Comparison of ENCODE assay signal across 8 cellular contexts in genomic region chr9:69155341-69156030, GRCh38. TPM values are rescaled to one million over a fixed set of nuclear protein-coding genes. Genes with fewer than 3 reads are reported as not detected.
DNase-seq lines count a peak whose midpoint lies in the region; ATAC-seq and TF ChIP-seq lines count a peak whose summit lies in the region.

No MANE protein-coding gene starts in this region.

- in situ Hi-C loops in GM13977 (cut with MboI; ENCODE audit: low pct_unique_long_range_greater_than_20kb, low sequenced_read_pairs, unreplicated experiment): no loop called here

- peaks cover 0 to 11% (median 0%) of the 10 kb centered on the region in 9 donors for H3K4me1 ChIP-seq in heart right ventricle

- no peaks in the 10 kb centered on the region for H3K27me3 ChIP-seq in heart right ventricle

- H3K27ac ChIP-seq in heart right ventricle: no peak overlapping the region

- ATAC-seq in GM21367 (IDR thresholded peaks at IDR 0.05; ENCODE audit: unreplicated experiment): peak; percentile 98
- ATAC-seq in HG03196 (IDR thresholded peaks at IDR 0.05; ENCODE audit: unreplicated experiment): peak; percentile 81
- no peak for ATAC-seq in Right ventricle myocardium inferior
- ATAC-seq in heart right ventricle: no peak

- DNase-seq in GM13977 (ENCODE audit: low spot score): peak; percentile 66
- DNase-seq in fibroblast of villous mesenchyme (ENCODE audit: low read depth): peak; percentile 22
- no peak for DNase-seq in OCI-M1 (lab: John Stamatoyannopoulos, UW)
- DNase-seq in Right ventricle myocardium inferior (ENCODE audit: missing footprints): no peak
- no peak for DNase-seq in heart right ventricle
- no peak for DNase-seq in posterior vena cava (ENCODE audit: low spot score)

- H3K9me3 ChIP-seq in heart right ventricle: no peaks in the 10 kb centered on the region

- WGBS in heart right ventricle, 2 donors: 85 to 88% methylated on average over 8 of the region's 8 CpGs

- no peak for TF ChIP-seq CTCF in GM13977 (IDR thresholded peaks at IDR 0.05; ENCODE audit: extremely low read depth, insufficient read depth, missing control alignments)
- TF ChIP-seq CTCF in fibroblast of villous mesenchyme (IDR thresholded peaks at IDR 0.05; ENCODE audit: insufficient read depth, low read depth, low read length): no peak
- TF ChIP-seq CTCF in heart right ventricle (IDR thresholded peaks at IDR 0.05): no peak

- intact Hi-C loops in Right ventricle myocardium inferior (cut with DNase I) (no loop called here), heart right ventricle (cut with DNase I) (no loop called here), posterior vena cava (cut with DNase I) (loop anchor here in 1 of 2 donors (1.0 kb wide), 1 partner anchor 10 kb away; no protein-coding TSS in a partner anchor)

- H3K4me3 ChIP-seq in fibroblast of villous mesenchyme (ENCODE audit: low read depth, low read length): no peak overlapping the region
- H3K4me3 ChIP-seq in heart right ventricle: no peak overlapping the region

- peaks cover 0 to 11% (median 0%) of the 10 kb centered on the region in 9 donors for H3K36me3 ChIP-seq in heart right ventricle

RNA-seq across cellular contexts. Expression of gene TJP2, which starts 18.6 kb away (rescaled TPM):
- total RNA-seq in fibroblast of villous mesenchyme (15.1 and 18.1 TPM in 2 replicates), Right ventricle myocardium inferior (110 TPM), heart right ventricle (100 to 1,000 TPM in 3 of 10 donors, 10 to 100 TPM in 7; 67.8 to 117 (median 87.4) TPM), posterior vena cava (10 to 100 TPM; 83.5 to 85.1 TPM)
- polyA plus RNA-seq in heart right ventricle: 10 to 100 TPM; 24.2 to 36.1 TPM

Comparison
In these comparisons a context has a peak if more than half of its experiments do, and no peak if none do; other contexts are left out.
1. DNase-seq: peak in GM13977 (single experiment) and fibroblast of villous mesenchyme (single experiment); none in OCI-M1 (single experiment), Right ventricle myocardium inferior (single experiment), heart right ventricle (0 of 2) and posterior vena cava (single experiment).
2. ATAC-seq: peak in GM21367 (single experiment) and HG03196 (single experiment); none in Right ventricle myocardium inferior (single experiment) and heart right ventricle (0 of 8).